In genomic region chr17:35849469-35850348, GRCh38 we compare ENCODE assay signal across 8 cellular contexts. TPM values are rescaled to one million over a fixed set of nuclear protein-coding genes. Genes with fewer than 3 reads are reported as not detected.
A peak's percentile ranks its signal among the peaks of the same experiment; 100 is the strongest.
DNase-seq lines count a peak whose midpoint lies in the region; ATAC-seq and TF ChIP-seq lines count a peak whose summit lies in the region.

No MANE protein-coding gene starts in this region.

- peak; percentile 89 for ATAC-seq in stimulated activated naive CD8-positive, alpha-beta T cell treated with anti-CD3 and anti-CD28 coated beads, Interleukin-15, amount 100 ng/mL, for 72 hours
- no peak for ATAC-seq in GM21786 (IDR thresholded peaks at IDR 0.05; ENCODE audit: unreplicated experiment)

- no peak overlapping the region for H3K4me3 Mint-ChIP-seq in endodermal cell
- no peak overlapping the region for H3K4me3 Mint-ChIP-seq in stimulated activated naive CD8-positive, alpha-beta T cell treated with anti-CD3 and anti-CD28 coated beads, Interleukin-15, amount 100 ng/mL, for 72 hours

- no peaks in the 10 kb centered on the region for H3K9me3 ChIP-seq in endodermal cell (ENCODE audit: control insufficient read depth, low read length)

- H3K27ac ChIP-seq in endodermal cell (ENCODE audit: low read depth, low read length): no peak overlapping the region

- H3K9ac ChIP-seq in endodermal cell (ENCODE audit: extremely low read depth, low read length, poor library complexity, severe bottlenecking): no peak overlapping the region

- no peaks in the 10 kb centered on the region for H3K9me3 Mint-ChIP-seq in endodermal cell
- H3K9me3 Mint-ChIP-seq in stimulated activated naive CD8-positive, alpha-beta T cell treated with anti-CD3 and anti-CD28 coated beads, Interleukin-15, amount 100 ng/mL, for 72 hours: no peaks in the 10 kb centered on the region

- H3K4me3 ChIP-seq in endodermal cell (ENCODE audit: low read length): no peak overlapping the region

- peaks cover 56% of the 10 kb centered on the region for H3K36me3 Mint-ChIP-seq in endodermal cell (ENCODE audit: low read depth)

- TF ChIP-seq CTCF in endodermal cell (conservative IDR thresholded peaks at IDR 0.05): peak; percentile 86

- H3K27me3 ChIP-seq in endodermal cell (ENCODE audit: control insufficient read depth, insufficient read depth, low read length, poor library complexity, severe bottlenecking): no peaks in the 10 kb centered on the region

- no peaks in the 10 kb centered on the region for H3K4me1 ChIP-seq in endodermal cell (ENCODE audit: control insufficient read depth, insufficient read depth, low read length)

- DNase-seq in AG20443 (ENCODE audit: low spot score) (peak; percentile 59), H4 (ENCODE audit: low spot score) (peak; percentile 45), NCI-H510A (lab: John Stamatoyannopoulos, UW) (peak; percentile 17), endodermal cell (peak; percentile 89), myocyte (ENCODE audit: low read depth) (peak; percentile 69)
- peak; percentile 36 to 57 for DNase-seq in activated CD4-positive, alpha-beta T cell treated with anti-CD3 and anti-CD28 coated beads, Interleukin-2, amount 50 U/mL, for 48 hours
- peak; percentile 59 to 67 for DNase-seq in stimulated activated naive CD8-positive, alpha-beta T cell treated with anti-CD3 and anti-CD28 coated beads, Interleukin-15, amount 100 ng/mL, for 72 hours

- H3K4me1 Mint-ChIP-seq in endodermal cell: peaks cover 3% of the 10 kb centered on the region
- peaks cover 8% of the 10 kb centered on the region for H3K4me1 Mint-ChIP-seq in stimulated activated naive CD8-positive, alpha-beta T cell treated with anti-CD3 and anti-CD28 coated beads, Interleukin-15, amount 100 ng/mL, for 72 hours

- no peaks in the 10 kb centered on the region for H3K27me3 Mint-ChIP-seq in endodermal cell (ENCODE audit: insufficient read depth)
- no peaks in the 10 kb centered on the region for H3K27me3 Mint-ChIP-seq in stimulated activated naive CD8-positive, alpha-beta T cell treated with anti-CD3 and anti-CD28 coated beads, Interleukin-15, amount 100 ng/mL, for 72 hours

- H3K27ac Mint-ChIP-seq in endodermal cell: no peak overlapping the region
- H3K27ac Mint-ChIP-seq in stimulated activated naive CD8-positive, alpha-beta T cell treated with anti-CD3 and anti-CD28 coated beads, Interleukin-15, amount 100 ng/mL, for 72 hours: peak overlapping the region in 1 of 2 donors; percentile 44

- 80 to 94% methylated on average over 3 to 7 of the region's 7 CpGs for WGBS in endodermal cell (ENCODE audit: insufficient coverage in 1 of 2, insufficient read length in 1 of 2), 2 experiments

- H3K36me3 ChIP-seq in endodermal cell (ENCODE audit: control insufficient read depth, insufficient read depth, low read length): peaks cover 69% of the 10 kb centered on the region

RNA-seq across cellular contexts. Expression of gene HEATR9, which starts 19.0 kb away (rescaled TPM):
- not detected in 2 replicates for total RNA-seq in H4 (2014; rRNA removed; shearing (Covaris generic))
- not detected for total RNA-seq in endodermal cell
- not detected for polyA plus RNA-seq in endodermal cell (2013, experiment 1 of 2)
- polyA plus RNA-seq in endodermal cell (2013, experiment 2 of 2): not detected
- total RNA-seq in myocyte: not detected in 2 replicates
- 0.04 TPM for polyA plus RNA-seq in myocyte (2012)

RNA-seq across cellular contexts. Expression of gene CCL5, which starts 30.5 kb away (rescaled TPM):
- total RNA-seq in H4 (2014; rRNA removed; shearing (Covaris generic)): 0.31 TPM in 1 of 2 replicates, not detected in the other
- total RNA-seq in endodermal cell: not detected
- not detected for polyA plus RNA-seq in endodermal cell (2013, experiment 1 of 2)
- not detected for polyA plus RNA-seq in endodermal cell (2013, experiment 2 of 2)
- 0.11 and 0.62 TPM in 2 replicates for total RNA-seq in myocyte
- 0.25 TPM for polyA plus RNA-seq in myocyte (2012)

RNA-seq across cellular contexts. Expression of gene TAF15, which starts 40.4 kb away (rescaled TPM):
- total RNA-seq in H4 (2014; rRNA removed; shearing (Covaris generic)): 17.8 and 19.8 TPM in 2 replicates
- total RNA-seq in endodermal cell (100 to 1,000 TPM; 230 to 247 TPM), myocyte (25.1 and 25.7 TPM in 2 replicates)
- 213 TPM for polyA plus RNA-seq in endodermal cell (2013, experiment 1 of 2)
- polyA plus RNA-seq in endodermal cell (2013, experiment 2 of 2): 212 TPM
- polyA plus RNA-seq in myocyte (2012): 130 TPM

RNA-seq across cellular contexts. Expression of gene MMP28, which starts 54.3 kb away (rescaled TPM):
- 0.68 TPM in 1 of 2 replicates, not detected in the other for total RNA-seq in H4 (2014; rRNA removed; shearing (Covaris generic))
- total RNA-seq in endodermal cell: not detected
- 1.00 TPM for polyA plus RNA-seq in endodermal cell (2013, experiment 1 of 2)
- polyA plus RNA-seq in endodermal cell (2013, experiment 2 of 2): 0.75 TPM
- total RNA-seq in myocyte: 0.42 and 0.99 TPM in 2 replicates
- 6.5 TPM for polyA plus RNA-seq in myocyte (2012)

Comparison
In these comparisons a context has a peak if more than half of its experiments do, and no peak if none do; other contexts are left out.
1. DNase-seq: peak in every context shown above with its lines; median percentile 89 in endodermal cell; 69 in myocyte; 63 in stimulated activated naive CD8-positive, alpha-beta T cell treated with anti-CD3 and anti-CD28 coated beads, Interleukin-15, amount 100 ng/mL, for 72 hours; 59 in AG20443; 46 in activated CD4-positive, alpha-beta T cell treated with anti-CD3 and anti-CD28 coated beads, Interleukin-2, amount 50 U/mL, for 48 hours; 45 in H4; 17 in NCI-H510A.